In genomic region chr14:65413739-65414045, GRCh38 we compare ENCODE assay signal across 2 cellular contexts.
TF ChIP-seq lines count a peak whose summit lies in the region.

No MANE protein-coding gene starts in this region.

TF ChIP-seq in HEK293, 187 proteins besides CTCF, POLR2A, EP300 and RAD21 (continued from another document):
- TF ChIP-seq ZNF140 (tag by site-specific recombination; IDR thresholded peaks at IDR 0.05), result no peak
- no peak for TF ChIP-seq ZNF366 (tag by site-specific recombination; conservative IDR thresholded peaks at IDR 0.05)
- no peak for TF ChIP-seq ZNF157 (tag by site-specific recombination; IDR thresholded peaks at IDR 0.05)
- no peak for TF ChIP-seq ZNF324 (tag by site-specific recombination; IDR thresholded peaks at IDR 0.05)
- TF ChIP-seq ZNF626 (tag by site-specific recombination; IDR thresholded peaks at IDR 0.05), result no peak
- TF ChIP-seq HOXA7 (CRISPR knock-in tag; IDR thresholded peaks at IDR 0.05; ENCODE audit: borderline replicate concordance), result no peak

TF ChIP-seq in WTC11, 78 proteins besides CTCF, POLR2A, EP300 and RAD21 (continued from another document):
- TF ChIP-seq STAT6 (CRISPR knock-in tag; conservative IDR thresholded peaks at IDR 0.05; ENCODE audit: low read depth), result no peak
